Comparison of ENCODE assay signal across 1 cellular context in genomic region chr5:134051305-134051704, GRCh38.
TF ChIP-seq lines count a peak whose summit lies in the region.

No MANE protein-coding gene starts in this region.

TF ChIP-seq in K562, 482 proteins besides CTCF, POLR2A, EP300 and RAD21:
- no peak for TF ChIP-seq ZNF324 (CRISPR knock-in tag; IDR thresholded peaks at IDR 0.05)
- no peak for TF ChIP-seq TCF3 (CRISPR knock-in tag; IDR thresholded peaks at IDR 0.05)
- TF ChIP-seq BRF1 (IDR thresholded peaks at IDR 0.05; ENCODE audit: borderline replicate concordance, extremely low read depth, insufficient read length): no peak
- no peak for TF ChIP-seq SMAD4 (CRISPR knock-in tag; conservative IDR thresholded peaks at IDR 0.05)
- TF ChIP-seq CEBPB (tag; IDR thresholded peaks at IDR 0.05): 0 out of 2 replicates have a peak, but pooled peaks have one; percentile 16
- no peak for TF ChIP-seq ZNF695 (CRISPR knock-in tag; IDR thresholded peaks at IDR 0.05)
- TF ChIP-seq CEBPG (CRISPR knock-in tag; IDR thresholded peaks at IDR 0.05): no peak
- TF ChIP-seq CEBPG (tag; conservative IDR thresholded peaks at IDR 0.05 in 1 of 2, IDR thresholded peaks at IDR 0.05 in 1 of 2): 0 out of 4 replicates have a peak, but pooled peaks of 1 of the 2 experiments have one; percentile 14
- no peak for TF ChIP-seq PKNOX1 (IDR thresholded peaks at IDR 0.05)
- no peak for TF ChIP-seq ZNF507 (tag; conservative IDR thresholded peaks at IDR 0.05)
- TF ChIP-seq DPF2 (IDR thresholded peaks at IDR 0.05): no peak
- no peak for TF ChIP-seq SOX6 (IDR thresholded peaks at IDR 0.05)
- no peak for TF ChIP-seq C11orf30 (IDR thresholded peaks at IDR 0.05; ENCODE audit: low read depth)
- TF ChIP-seq NR4A1 (CRISPR knock-in tag; IDR thresholded peaks at IDR 0.05): no peak
- TF ChIP-seq NR4A1 (tag; IDR thresholded peaks at IDR 0.05): no peak
- no peak for TF ChIP-seq FOSL1 (tag; conservative IDR thresholded peaks at IDR 0.05)
- no peak for TF ChIP-seq KAT7 (CRISPR knock-in tag; IDR thresholded peaks at IDR 0.05; ENCODE audit: borderline replicate concordance)
- TF ChIP-seq PHF21A (IDR thresholded peaks at IDR 0.05; ENCODE audit: borderline replicate concordance, low read depth): no peak
